Comparison of ENCODE assay signal across 14 cellular contexts in genomic region chr19:2532252-2533071, GRCh38. TPM values are rescaled to one million over a fixed set of nuclear protein-coding genes. Genes with fewer than 3 reads are reported as not detected.
A peak's percentile ranks its signal among the peaks of the same experiment; 100 is the strongest.
DNase-seq lines count a peak whose midpoint lies in the region; ATAC-seq and TF ChIP-seq lines count a peak whose summit lies in the region.
"Had no signal": no experiment of that assay in that cellular context is flagged by ENCODE, and none has a peak within 500 bp of the region (broad histone marks: within the 10 kb centered on the region; RNA-seq: fewer than 3 reads in every experiment).

No MANE protein-coding gene starts in this region.

- CTCF ChIA-PET in BJ (lab: Yijun Ruan, JAX): no interaction called here

- peaks cover 0 to 7% (median 2%) of the 10 kb centered on the region in 4 donors for H3K4me1 ChIP-seq in liver (ENCODE audit: control insufficient read depth in 4 of 4, insufficient read depth in 4 of 4, low read length in 3 of 4)
- H3K4me1 ChIP-seq in right cardiac atrium (ENCODE audit: control insufficient read depth, insufficient read depth, low read length): no peaks in the 10 kb centered on the region

- H3K4me3 ChIP-seq in BJ (ENCODE audit: low read depth, low read length): no peak overlapping the region
- no peak overlapping the region for H3K4me3 ChIP-seq in cardiac fibroblast (replicated peaks in 1 of 2; ENCODE audit: low read depth in 2 of 2, low read length in 2 of 2)
- no peak overlapping the region for H3K4me3 ChIP-seq in liver (ENCODE audit: low read depth in 1 of 3, low read length in 3 of 3)
- H3K4me3 ChIP-seq in right cardiac atrium (ENCODE audit: low read length): no peak overlapping the region
- H3K4me3 ChIP-seq: dorsolateral prefrontal cortex had no signal

- POLR2A ChIA-PET in BJ (lab: Charles Lee): no interaction called here

- TF ChIP-seq CTCF in BJ (IDR thresholded peaks at IDR 0.05; ENCODE audit: insufficient read depth, low read depth, low read length) (no peak), cardiac fibroblast (IDR thresholded peaks at IDR 0.05; ENCODE audit: low read depth, low read length) (no peak), liver (IDR thresholded peaks at IDR 0.05; ENCODE audit: low read depth, low read length, missing input control) (no peak)

- H3K9me3 ChIP-seq in liver (ENCODE audit: control insufficient read depth in 4 of 4, low read length in 3 of 4) (no peaks in the 10 kb centered on the region), right cardiac atrium (ENCODE audit: control insufficient read depth, low read length) (no peaks in the 10 kb centered on the region)

- H3K27me3 ChIP-seq in BJ (ENCODE audit: control insufficient read depth, insufficient read depth, low read length) (no peaks in the 10 kb centered on the region), liver (ENCODE audit: control insufficient read depth in 4 of 4, insufficient read depth in 4 of 4, low read length in 3 of 4) (no peaks in the 10 kb centered on the region), right cardiac atrium (ENCODE audit: control insufficient read depth, insufficient read depth) (no peaks in the 10 kb centered on the region)
- H3K27me3 ChIP-seq: dorsolateral prefrontal cortex had no signal

- 90% methylated on average over 7 of the region's 7 CpGs for WGBS in liver
- 80% methylated on average over 7 of the region's 7 CpGs for WGBS in right cardiac atrium

- DNase-seq in BJ (ENCODE audit: low read depth) (peak; percentile 53), LoVo (ENCODE audit: low spot score) (peak; percentile 48), cardiac fibroblast (ENCODE audit: low read depth in 2 of 2) (peak; percentile 96 to 99), right cardiac atrium (no peak)
- no peak for DNase-seq in activated CD8-positive, alpha-beta memory T cell treated with anti-CD3 and anti-CD28 coated beads, Interleukin-2, amount 50 U/mL, for 48 hours
- DNase-seq: activated B cell treated with CpG ODN at 0.5 μM for 24 hours; CD4-positive, alpha-beta T cell; dorsolateral prefrontal cortex; naive thymus-derived CD4-positive, alpha-beta T cell; NCI-H187 had no signal

- H3K9ac ChIP-seq in liver (ENCODE audit: low read depth in 1 of 2, low read length in 2 of 2): no peak overlapping the region

- intact Hi-C loops in right cardiac atrium (cut with DNase I): no loop called here

- no peak for ATAC-seq in HG03108 (IDR thresholded peaks at IDR 0.05; ENCODE audit: unreplicated experiment)
- ATAC-seq in right cardiac atrium: no peak
- no peak for ATAC-seq in HG02938 (IDR thresholded peaks at IDR 0.05; ENCODE audit: unreplicated experiment)
- ATAC-seq: activated T-helper 17 cell treated with anti-CD3 and anti-CD28 coated beads, Interleukin-2, amount 50 U/mL, for 72 hours; naive thymus-derived CD4-positive, alpha-beta T cell had no signal

- H3K27ac ChIP-seq in liver (ENCODE audit: low read depth in 1 of 2, low read length in 2 of 2) (no peak overlapping the region), right cardiac atrium (ENCODE audit: low read length) (no peak overlapping the region)

- H3K36me3 ChIP-seq in BJ (ENCODE audit: control insufficient read depth, insufficient read depth, low read length): no peaks in the 10 kb centered on the region
- H3K36me3 ChIP-seq in liver (ENCODE audit: control insufficient read depth in 4 of 4, insufficient read depth in 3 of 4, low read depth in 1 of 4, low read length in 3 of 4): no peaks in the 10 kb centered on the region

- TF ChIP-seq RAD21 in liver (IDR thresholded peaks at IDR 0.05): no peak

TF ChIP-seq in liver, 16 proteins besides CTCF, POLR2A, EP300 and RAD21:
- peak; percentile 47 for TF ChIP-seq NR2F2 (IDR thresholded peaks at IDR 0.05)
- no peak for TF ChIP-seq MAX (IDR thresholded peaks at IDR 0.05)
- no peak for TF ChIP-seq YY1 (IDR thresholded peaks at IDR 0.05)
- TF ChIP-seq HNF4A (conservative IDR thresholded peaks at IDR 0.05): no peak
- no peak for TF ChIP-seq GABPA (IDR thresholded peaks at IDR 0.05 in 1 of 2, conservative IDR thresholded peaks at IDR 0.05 in 1 of 2)
TF ChIP-seq in liver: peak in this region for 1.

RNA-seq across cellular contexts. Expression of gene GADD45B, which starts 56.5 kb away (rescaled TPM):
- 54.5 and 69.8 TPM in 2 replicates for polyA plus RNA-seq in BJ (2011; rRNA removed)
- 29.7 and 46.4 TPM in 2 replicates for polyA minus RNA-seq in BJ (2011; rRNA and poly(A)+ RNA removed)
- total RNA-seq in liver: 10 to 100 TPM; 11.6 to 81.3 TPM
- polyA plus RNA-seq in liver: 10 to 100 TPM; 83.4 to 86.3 TPM
- 100 to 1,000 TPM in 2 of 4 donors, 10 to 100 TPM in 2; 52.4 to 205 (median 78.9) TPM for total RNA-seq in right cardiac atrium
- polyA plus RNA-seq in right cardiac atrium: 195 TPM

Comparison
In these comparisons a context has a peak if more than half of its experiments do, and no peak if none do; other contexts are left out.
1. DNase-seq: peak in BJ (single experiment), LoVo (single experiment) and cardiac fibroblast (2 of 2); none in activated CD8-positive, alpha-beta memory T cell treated with anti-CD3 and anti-CD28 coated beads, Interleukin-2, amount 50 U/mL, for 48 hours (single experiment) and right cardiac atrium (0 of 3).